Comparison of ENCODE assay signal across 19 cellular contexts in the genomic region with DNA sequence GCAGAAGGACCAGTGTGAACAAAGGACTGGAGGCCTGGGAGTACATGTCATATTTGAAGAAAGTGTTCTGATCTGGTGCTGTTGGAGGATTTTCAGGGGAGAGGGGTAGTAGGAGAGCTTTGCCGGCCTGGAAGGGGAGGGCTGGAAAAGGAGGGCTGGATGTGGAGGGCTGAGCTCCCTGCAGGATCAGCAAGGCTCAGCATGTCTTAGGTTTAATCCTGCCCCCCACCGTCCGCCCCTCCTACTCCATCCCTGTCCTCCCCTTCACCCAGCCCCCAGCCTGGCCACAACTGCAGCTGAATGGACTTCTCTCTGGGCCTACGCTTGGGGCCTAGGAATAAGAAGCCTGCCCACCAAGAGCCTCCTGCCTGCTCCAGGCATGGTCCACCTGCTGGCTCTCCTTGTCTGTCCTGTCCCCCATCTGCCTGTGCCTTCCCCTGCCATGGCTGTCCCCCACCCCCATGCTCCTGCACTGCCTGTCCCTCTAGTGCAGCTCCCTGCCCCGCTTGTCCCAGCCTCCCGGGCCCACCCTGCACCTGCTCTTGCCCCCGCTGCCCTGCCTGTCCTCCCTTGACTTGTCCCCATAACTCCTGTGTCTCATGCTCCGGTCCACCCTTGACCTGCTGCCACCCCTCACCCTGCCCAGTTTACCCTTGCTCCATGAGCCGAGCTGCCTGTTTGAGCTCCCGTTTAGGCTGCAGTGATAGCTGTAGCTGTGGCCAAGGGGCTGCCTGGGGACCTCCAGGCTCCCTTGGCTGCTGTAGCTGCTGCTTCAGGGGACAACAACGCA. TPM values are rescaled to one million over a fixed set of nuclear protein-coding genes. Genes with fewer than 3 reads are reported as not detected.
DNase-seq lines count a peak whose midpoint lies in the region; ATAC-seq and TF ChIP-seq lines count a peak whose summit lies in the region.
"Had no signal": no experiment of that assay in that cellular context is flagged by ENCODE, and none has a peak within 500 bp of the region (broad histone marks: within the 10 kb centered on the region; RNA-seq: fewer than 3 reads in every experiment).

No MANE protein-coding gene starts in this region.

- POLR2A ChIA-PET in Panc1 (lab: Charles Lee): interaction anchor here (0.6 kb wide), 2 partner anchors 22 to 62 kb away, joined by 3 to 5 read pairs; partner anchors contain the start of gene ZNF740

- H3K4me3 Mint-ChIP-seq in stimulated activated effector memory CD8-positive, alpha-beta T cell treated with anti-CD3 and anti-CD28 coated beads, Interleukin-12 subunit alpha, Interleukin-12 subunit beta, amount 100 ng/mL, for 72 hours: no peak overlapping the region
- H3K4me3 Mint-ChIP-seq: activated naive CD4-positive, alpha-beta T cell treated with anti-CD3 and anti-CD28 coated beads for 36 hours; T-cell had no signal

- no peak for TF ChIP-seq CTCF in Panc1 (IDR thresholded peaks at IDR 0.05)

- H3K36me3 Mint-ChIP-seq in stimulated activated effector memory CD8-positive, alpha-beta T cell treated with anti-CD3 and anti-CD28 coated beads, Interleukin-12 subunit alpha, Interleukin-12 subunit beta, amount 100 ng/mL, for 72 hours: no peaks in the 10 kb centered on the region
- H3K36me3 Mint-ChIP-seq: T-cell had no signal

- no peaks in the 10 kb centered on the region for H3K36me3 ChIP-seq in Panc1 (ENCODE audit: control insufficient read depth, insufficient read depth, low read length)
- H3K36me3 ChIP-seq: prostate gland had no signal

- ATAC-seq in Panc1: peak; percentile 32; the same call in 1 of the 2 replicates
- peak; percentile 36 for ATAC-seq in stimulated activated effector memory CD8-positive, alpha-beta T cell treated with anti-CD3 and anti-CD28 coated beads, Interleukin-12 subunit alpha, Interleukin-12 subunit beta, amount 100 ng/mL, for 72 hours
- ATAC-seq in HG03442 (IDR thresholded peaks at IDR 0.05; ENCODE audit: unreplicated experiment): no peak
- ATAC-seq in GM18858 (IDR thresholded peaks at IDR 0.05; ENCODE audit: unreplicated experiment): no peak
- ATAC-seq: T-cell had no signal

- peak; percentile 72 for DNase-seq in ELF-1 (ENCODE audit: low read depth, low spot score)
- DNase-seq in Panc1 (ENCODE audit: low read depth, low spot score): no peak
- DNase-seq in iPS-NIHi7 (ENCODE audit: extremely low spot score): peak; percentile 63
- DNase-seq in stimulated activated effector memory CD8-positive, alpha-beta T cell treated with anti-CD3 and anti-CD28 coated beads, Interleukin-12 subunit alpha, Interleukin-12 subunit beta, amount 100 ng/mL, for 72 hours (ENCODE audit: low spot score in 2 of 2): no peak
- DNase-seq in superior temporal gyrus (ENCODE audit: extremely low spot score): no peak
- DNase-seq: activated CD4-positive, alpha-beta T cell treated with anti-CD3 and anti-CD28 coated beads, Interleukin-2, amount 50 U/mL, for 4 hours; activated naive CD4-positive, alpha-beta T cell treated with anti-CD3 and anti-CD28 coated beads for 36 hours; activated T-cell treated with anti-CD3 and anti-CD28 coated beads for 4 hours; AML-193; COR-L47; head of caudate nucleus; NCI-H1436; NCI-H524 treated with DMSO at 0.1 percent for 48 hours; SIG-M5; T-cell had no signal

- no peak overlapping the region for H3K27ac ChIP-seq in Panc1 (ENCODE audit: low read length)
- H3K27ac ChIP-seq: prostate gland had no signal

- intact Hi-C loops in Panc1 (cut with micrococcal nuclease; ENCODE audit: unreplicated experiment): no loop called here

- H3K9me3 Mint-ChIP-seq in stimulated activated effector memory CD8-positive, alpha-beta T cell treated with anti-CD3 and anti-CD28 coated beads, Interleukin-12 subunit alpha, Interleukin-12 subunit beta, amount 100 ng/mL, for 72 hours: no peaks in the 10 kb centered on the region
- H3K9me3 Mint-ChIP-seq: activated naive CD4-positive, alpha-beta T cell treated with anti-CD3 and anti-CD28 coated beads for 36 hours; T-cell had no signal

- peaks cover 16% of the 10 kb centered on the region for H3K4me1 Mint-ChIP-seq in stimulated activated effector memory CD8-positive, alpha-beta T cell treated with anti-CD3 and anti-CD28 coated beads, Interleukin-12 subunit alpha, Interleukin-12 subunit beta, amount 100 ng/mL, for 72 hours

- peak overlapping the region; percentile 69 for H3K27ac Mint-ChIP-seq in stimulated activated effector memory CD8-positive, alpha-beta T cell treated with anti-CD3 and anti-CD28 coated beads, Interleukin-12 subunit alpha, Interleukin-12 subunit beta, amount 100 ng/mL, for 72 hours
- H3K27ac Mint-ChIP-seq: T-cell had no signal

- no peaks in the 10 kb centered on the region for H3K9me3 ChIP-seq in Panc1 (ENCODE audit: control insufficient read depth, insufficient read depth, low read depth, low read length)
- H3K9me3 ChIP-seq: prostate gland had no signal

- in situ Hi-C loops in Panc1 (cut with HindIII; ENCODE audit: low pct_unique_long_range_greater_than_20kb, low sequenced_read_pairs): no loop called here

- no peaks in the 10 kb centered on the region; the same call in 1 of the 2 replicates for H3K4me1 ChIP-seq in Panc1 (ENCODE audit: control insufficient read depth, insufficient read depth, low read length)
- H3K4me1 ChIP-seq: prostate gland had no signal

- CTCF ChIA-PET in Panc1 (lab: Charles Lee): interaction anchor here (0.6 to 3.2 kb wide), 3 partner anchors 10 to 188 kb away, joined by 4 to 13 read pairs (median 8); a partner anchor contains a TSS

- no TSS peak for BruUV-seq in Panc1 (replicated peaks; lab: Mats Ljungman, UMichigan)

- no peak overlapping the region for H3K4me3 ChIP-seq in Panc1 (ENCODE audit: low read depth in 2 of 2, low read length in 2 of 2)
- H3K4me3 ChIP-seq: lung, prostate gland had no signal

- H3K27me3 ChIP-seq in Panc1 (ENCODE audit: control insufficient read depth, insufficient read depth, low read length): no peaks in the 10 kb centered on the region; the same call in 1 of the 2 replicates

RNA-seq across cellular contexts. Expression of gene RARG, which starts 9.8 kb away (rescaled TPM):
- total RNA-seq in Panc1 (2021; ENCODE audit: unreplicated experiment): 41.2 TPM
- polyA plus RNA-seq in Panc1 (2012; ENCODE audit: insufficient read length): 40.7 TPM

RNA-seq across cellular contexts. Expression of gene ESPL1, which starts 26.3 kb away (rescaled TPM):
- total RNA-seq in Panc1 (2021; ENCODE audit: unreplicated experiment): 54.6 TPM
- 13.7 TPM for polyA plus RNA-seq in Panc1 (2012; ENCODE audit: insufficient read length)

RNA-seq across cellular contexts. Expression of gene ITGB7, which starts 34.8 kb away (rescaled TPM):
- total RNA-seq in Panc1 (2021; ENCODE audit: unreplicated experiment): 0.98 TPM
- not detected for polyA plus RNA-seq in Panc1 (2012; ENCODE audit: insufficient read length)

RNA-seq across cellular contexts. Expression of gene PFDN5, which starts 53.5 kb away (rescaled TPM):
- 340 TPM for total RNA-seq in Panc1 (2021; ENCODE audit: unreplicated experiment)
- 383 TPM for polyA plus RNA-seq in Panc1 (2012; ENCODE audit: insufficient read length)

RNA-seq across cellular contexts. Expression of gene MYG1, which starts 57.7 kb away (rescaled TPM):
- 77.4 TPM for total RNA-seq in Panc1 (2021; ENCODE audit: unreplicated experiment)
- 79.4 TPM for polyA plus RNA-seq in Panc1 (2012; ENCODE audit: insufficient read length)

Comparison
In these comparisons a context has a peak if more than half of its experiments do, and no peak if none do; other contexts are left out.
1. DNase-seq: peak in ELF-1 (single experiment) and iPS-NIHi7 (single experiment); none in Panc1 (single experiment), stimulated activated effector memory CD8-positive, alpha-beta T cell treated with anti-CD3 and anti-CD28 coated beads, Interleukin-12 subunit alpha, Interleukin-12 subunit beta, amount 100 ng/mL, for 72 hours (0 of 2) and superior temporal gyrus (single experiment).
2. ATAC-seq: peak in Panc1 (single experiment) and stimulated activated effector memory CD8-positive, alpha-beta T cell treated with anti-CD3 and anti-CD28 coated beads, Interleukin-12 subunit alpha, Interleukin-12 subunit beta, amount 100 ng/mL, for 72 hours (single experiment); none in HG03442 (single experiment) and GM18858 (single experiment).